13 cellular contexts compared by ENCODE assay signal in genomic region chr10:70669732-70670317, GRCh38. TPM values are rescaled to one million over a fixed set of nuclear protein-coding genes. Genes with fewer than 3 reads are reported as not detected.
DNase-seq lines count a peak whose midpoint lies in the region; ATAC-seq, FAIRE-seq and TF ChIP-seq lines count a peak whose summit lies in the region.
"Had no signal": no experiment of that assay in that cellular context is flagged by ENCODE, and none has a peak within 500 bp of the region (broad histone marks: within the 10 kb centered on the region; RNA-seq: fewer than 3 reads in every experiment).

No MANE protein-coding gene starts in this region.

- H3K4me3 ChIP-seq in H1 (ENCODE audit: extremely low read depth in 1 of 4, insufficient read depth in 2 of 4, low read depth in 3 of 4, low read length in 4 of 4) = no peak overlapping the region
- no peak overlapping the region for H3K4me3 ChIP-seq in neuronal stem cell (ENCODE audit: low read length in 2 of 2)

- DNase-seq in H1 (ENCODE audit: low read depth in 1 of 2, low spot score in 2 of 2) = no peak
- DNase-seq in neuronal stem cell (ENCODE audit: low spot score) = no peak
- no peak for DNase-seq in DMS79 (lab: John Stamatoyannopoulos, UW)
- no peak for DNase-seq in NK-92 (lab: John Stamatoyannopoulos, UW; ENCODE audit: unreplicated experiment)
- DNase-seq in endothelial cell (ENCODE audit: low spot score) = no peak
- DNase-seq: Caco-2; CD8-positive, alpha-beta T cell; KBM-7 had no signal

- H3K79me1 ChIP-seq in H1 (ENCODE audit: low read depth, low read length) = no peaks in the 10 kb centered on the region
- no peaks in the 10 kb centered on the region for H3K79me1 ChIP-seq in neuronal stem cell (ENCODE audit: low read depth, low read length)

- H3K4me1 ChIP-seq in H1 (replicated peaks in 1 of 4; ENCODE audit: control insufficient read depth in 3 of 4, insufficient read depth in 4 of 4, low read length in 3 of 4) = peaks cover 3 to 11% (median 3%) of the 10 kb centered on the region in 4 experiments; a peak in 6 of 7 replicates
- H3K4me1 ChIP-seq in neuronal stem cell (ENCODE audit: control insufficient read depth in 2 of 2, insufficient read depth in 1 of 2, low read depth in 1 of 2, low read length in 2 of 2) = peaks cover 4 to 11% of the 10 kb centered on the region in 2 donors
- H3K4me1 ChIP-seq: Caco-2 had no signal

- H3K4ac ChIP-seq in H1 (replicated peaks; ENCODE audit: insufficient read length, low read depth, low read length) (no peak overlapping the region), neuronal stem cell (ENCODE audit: low read length) (no peak overlapping the region)

- H3K79me2 ChIP-seq in H1 (ENCODE audit: control insufficient read depth in 1 of 2, insufficient read depth in 2 of 2, low read length in 2 of 2) = no peaks in the 10 kb centered on the region

- no peak overlapping the region for H2BK5ac ChIP-seq in H1 (ENCODE audit: low read depth, low read length)
- no peak overlapping the region for H2BK5ac ChIP-seq in neuronal stem cell (ENCODE audit: low read length)

- H2BK12ac ChIP-seq in H1 (ENCODE audit: low read depth, low read length) = 0 out of 2 replicates have a peak overlapping the region, but pooled peaks have one; percentile 27
- no peak overlapping the region for H2BK12ac ChIP-seq in neuronal stem cell (ENCODE audit: low read length)

- H3K27me3 Mint-ChIP-seq in activated T-helper 17 cell treated with anti-CD3 and anti-CD28 coated beads, Interleukin-2, amount 50 U/mL, for 72 hours = peaks cover 26% of the 10 kb centered on the region
- H3K27me3 Mint-ChIP-seq in endothelial cell (ENCODE audit: unreplicated experiment) = peaks cover 13% of the 10 kb centered on the region

- FAIRE-seq in H1 (lab: Jason Lieb, UNC) = no peak
- FAIRE-seq: GM12891, H54 had no signal

- H3K14ac ChIP-seq in H1 (ENCODE audit: insufficient read length) (no peak overlapping the region), neuronal stem cell (ENCODE audit: low read length) (no peak overlapping the region)

- no peaks in the 10 kb centered on the region for H3K36me3 Mint-ChIP-seq in activated T-helper 17 cell treated with anti-CD3 and anti-CD28 coated beads, Interleukin-2, amount 50 U/mL, for 72 hours (ENCODE audit: low read depth)
- peaks cover 4% of the 10 kb centered on the region for H3K36me3 Mint-ChIP-seq in endothelial cell (ENCODE audit: low read depth, unreplicated experiment)
- H3K36me3 Mint-ChIP-seq: CD14-positive monocyte; CD8-positive, alpha-beta T cell had no signal

- H3K9me3 Mint-ChIP-seq in activated T-helper 17 cell treated with anti-CD3 and anti-CD28 coated beads, Interleukin-2, amount 50 U/mL, for 72 hours = no peaks in the 10 kb centered on the region
- H3K9me3 Mint-ChIP-seq in endothelial cell (ENCODE audit: unreplicated experiment) = peaks cover 7% of the 10 kb centered on the region

- no peak overlapping the region for H4K5ac ChIP-seq in H1 (ENCODE audit: insufficient read length, low read depth, low read length)

- TF ChIP-seq EP300 in H1 (IDR thresholded peaks at IDR 0.05; ENCODE audit: borderline replicate concordance in 1 of 2, low read depth in 2 of 2, low read length in 2 of 2) = no peak

- H3K56ac ChIP-seq in H1 (replicated peaks; ENCODE audit: insufficient read length, low read depth, low read length) = no peak overlapping the region

- peak overlapping the region; percentile 74 for H3K27ac Mint-ChIP-seq in activated T-helper 17 cell treated with anti-CD3 and anti-CD28 coated beads, Interleukin-2, amount 50 U/mL, for 72 hours
- no peak overlapping the region for H3K27ac Mint-ChIP-seq in endothelial cell (ENCODE audit: unreplicated experiment)
- H3K27ac Mint-ChIP-seq: CD14-positive monocyte; CD8-positive, alpha-beta T cell had no signal

- no peak overlapping the region for H2AK5ac ChIP-seq in H1 (ENCODE audit: low read depth, low read length)
- peak overlapping the region; percentile 47 for H2AK5ac ChIP-seq in neuronal stem cell (ENCODE audit: low read depth, low read length)

- H3K27me3 ChIP-seq in H1 (replicated peaks in 1 of 4; ENCODE audit: control insufficient read depth in 3 of 4, extremely low read depth in 1 of 4, insufficient read depth in 3 of 4, low read length in 3 of 4) (peaks cover 0 to 25% (median 14%) of the 10 kb centered on the region in 4 experiments; a peak in 6 of 7 replicates), neuronal stem cell (ENCODE audit: control insufficient read depth in 3 of 3, insufficient read depth in 3 of 3, low read depth in 1 of 3, low read length in 3 of 3) (peaks cover 0 to 45% (median 24%) of the 10 kb centered on the region in 3 experiments)

- H2BK15ac ChIP-seq in H1 (ENCODE audit: low read length) (no peak overlapping the region), neuronal stem cell (ENCODE audit: low read length) (no peak overlapping the region)

- H4K91ac ChIP-seq in H1 (replicated peaks; ENCODE audit: insufficient read length, low read length) (no peak overlapping the region), neuronal stem cell (ENCODE audit: low read depth, low read length, poor library complexity) (no peak overlapping the region)

- ATAC-seq in activated T-helper 17 cell treated with anti-CD3 and anti-CD28 coated beads, Interleukin-2, amount 50 U/mL, for 72 hours (replicated peaks) = no peak
- no peak for ATAC-seq in GM18861 (IDR thresholded peaks at IDR 0.05; ENCODE audit: unreplicated experiment)
- ATAC-seq: CD8-positive, alpha-beta T cell had no signal

- H3K36me3 ChIP-seq in H1 (ENCODE audit: control insufficient read depth in 2 of 4, insufficient read depth in 4 of 4, low read length in 3 of 4) (no peaks in the 10 kb centered on the region), neuronal stem cell (replicated peaks in 1 of 2; ENCODE audit: control insufficient read depth in 2 of 2, insufficient read depth in 2 of 2, low read length in 2 of 2) (no peaks in the 10 kb centered on the region)

- H3K23me2 ChIP-seq in H1 (ENCODE audit: low read depth, low read length) = peaks cover 6% of the 10 kb centered on the region; the same call in 1 of the 2 replicates

- H3K23ac ChIP-seq in H1 (ENCODE audit: insufficient read length) (no peak overlapping the region), neuronal stem cell (ENCODE audit: low read depth, low read length, poor library complexity) (no peak overlapping the region)

- H2BK20ac ChIP-seq in H1 (ENCODE audit: low read length) = 0 out of 2 replicates have a peak overlapping the region, but pooled peaks have one; percentile 61

- H4K8ac ChIP-seq in H1 (ENCODE audit: extremely low read depth, insufficient read depth, low read length) (0 out of 2 replicates have a peak overlapping the region, but pooled peaks have one; percentile 5), neuronal stem cell (ENCODE audit: low read depth, low read length) (no peak overlapping the region)

- no peak overlapping the region for H3K4me2 ChIP-seq in H1 (ENCODE audit: insufficient read depth in 1 of 2, low read depth in 2 of 2, low read length in 2 of 2)
- no peak overlapping the region for H3K4me2 ChIP-seq in neuronal stem cell (ENCODE audit: insufficient read depth, low read length, poor library complexity, severe bottlenecking)

- peaks cover 7 to 8% of the 10 kb centered on the region in 2 experiments; a peak in 3 of 4 replicates for H3K9me3 ChIP-seq in H1 (ENCODE audit: insufficient read depth in 2 of 2, low read depth in 1 of 2, low read length in 1 of 2)
- H3K9me3 ChIP-seq in neuronal stem cell (replicated peaks in 1 of 2; ENCODE audit: control insufficient read depth in 2 of 2, insufficient read depth in 1 of 2, low read depth in 1 of 2, low read length in 2 of 2) = no peaks in the 10 kb centered on the region
- H3K9me3 ChIP-seq: Caco-2 had no signal

- 88% methylated on average over 6 of the region's 7 CpGs; no CpG with 5 or more reads in 1 of the 2 experiments for WGBS in H1 (ENCODE audit: extremely low coverage in 1 of 2, insufficient coverage in 1 of 2, insufficient read length in 1 of 2, insufficient replicate concordance in 2 of 2, low coverage in 1 of 2, low lambda C conversion rate in 2 of 2, missing lambda C conversion rate in 1 of 2), 2 experiments
- WGBS in neuronal stem cell (ENCODE audit: extremely low coverage in 2 of 2, insufficient read length in 2 of 2, insufficient replicate concordance in 1 of 2), 2 donors = no CpG with 5 or more reads among the region's 7 CpGs

- H3K18ac ChIP-seq in H1 (ENCODE audit: extremely low read depth, low read length) (no peak overlapping the region), neuronal stem cell (ENCODE audit: low read length) (no peak overlapping the region)

- H3K4me1 Mint-ChIP-seq in activated T-helper 17 cell treated with anti-CD3 and anti-CD28 coated beads, Interleukin-2, amount 50 U/mL, for 72 hours = peaks cover 6% of the 10 kb centered on the region
- H3K4me1 Mint-ChIP-seq in endothelial cell (ENCODE audit: unreplicated experiment) = peaks cover 9% of the 10 kb centered on the region

- TF ChIP-seq CTCF in H1 (IDR thresholded peaks at IDR 0.05; ENCODE audit: control extremely low read depth in 1 of 3, insufficient read depth in 1 of 3, low read depth in 1 of 3, low read length in 3 of 3) = no peak
- no peak for TF ChIP-seq CTCF in endothelial cell (IDR thresholded peaks at IDR 0.05; ENCODE audit: unreplicated experiment)

- H3K4me3 Mint-ChIP-seq in activated T-helper 17 cell treated with anti-CD3 and anti-CD28 coated beads, Interleukin-2, amount 50 U/mL, for 72 hours = no peak overlapping the region
- H3K4me3 Mint-ChIP-seq in endothelial cell (ENCODE audit: unreplicated experiment) = no peak overlapping the region
- H3K4me3 Mint-ChIP-seq: CD14-positive monocyte; CD8-positive, alpha-beta T cell had no signal

- H2AFZ ChIP-seq in H1 (ENCODE audit: low read length) (peak overlapping the region; percentile 89), neuronal stem cell (ENCODE audit: low read length) (peak overlapping the region; percentile 46)

- H3K27ac ChIP-seq in H1 (ENCODE audit: low read depth, low read length) (no peak overlapping the region), neuronal stem cell (replicated peaks; ENCODE audit: low read length) (no peak overlapping the region)

- H2BK120ac ChIP-seq in H1 (replicated peaks; ENCODE audit: low read depth, low read length) (no peak overlapping the region), neuronal stem cell (ENCODE audit: low read depth, low read length) (no peak overlapping the region)

- no peak for TF ChIP-seq POLR2A in H1 (IDR thresholded peaks at IDR 0.05; ENCODE audit: control extremely low read depth in 1 of 2, low read depth in 2 of 2, low read length in 2 of 2)

- H3K9ac ChIP-seq in H1 (replicated peaks in 1 of 4; ENCODE audit: extremely low read depth in 1 of 4, low read depth in 3 of 4, low read length in 3 of 4) (no peak overlapping the region), neuronal stem cell (ENCODE audit: low read depth, low read length, poor library complexity) (no peak overlapping the region)

- TF ChIP-seq RAD21 in H1 (IDR thresholded peaks at IDR 0.05 in 1 of 2, conservative IDR thresholded peaks at IDR 0.05 in 1 of 2; ENCODE audit: low read depth in 2 of 2, low read length in 2 of 2) = no peak

- POLR2A ChIA-PET in H1 (lab: Charles Lee; ENCODE audit: partially characterized antibody) = interaction anchor here (1.8 kb wide), 1 partner anchor 10 kb away, joined by 5 read pairs; no protein-coding TSS in a partner anchor

- CTCF ChIA-PET in H1 (lab: Charles Lee; ENCODE audit: partially characterized antibody) = interaction anchor here (0.9 to 2.5 kb wide), 7 partner anchors 12 to 181 kb away, joined by 3 to 11 read pairs (median 3); no protein-coding TSS in a partner anchor

- H4K20me1 ChIP-seq in H1 (replicated peaks in 1 of 2; ENCODE audit: control insufficient read depth in 1 of 2, insufficient read depth in 2 of 2, low read length in 2 of 2) = no peaks in the 10 kb centered on the region

RNA-seq across cellular contexts. Expression of gene ADAMTS14, which starts 2.5 kb away (rescaled TPM):
- total RNA-seq in activated T-helper 17 cell treated with anti-CD3 and anti-CD28 coated beads, Interleukin-2, amount 50 U/mL, for 72 hours = under 1 TPM; 0.06 to 0.19 TPM
- 2.3 TPM in 2 replicates for total RNA-seq in H1 (2021; fragmentation: NEBNext Ultra II Directional; extraction: Animal tissue kit (Norgen Biotek cat#: 25700))
- polyA plus RNA-seq in H1 (2011; rRNA removed) = 2.0 and 3.2 TPM in 2 replicates
- 2.9 TPM for polyA plus RNA-seq in H1 (2011; cell fraction: cytosol; rRNA removed)
- 14.8 TPM for polyA plus RNA-seq in H1 (2011; cell fraction: nucleus; rRNA removed)
- 1.5 to 2.4 TPM (median 2.2 TPM) in 4 replicates for polyA plus RNA-seq in H1 (2012, experiment 1 of 2)
- polyA plus RNA-seq in H1 (2012, experiment 2 of 2) = 0.80 TPM
- polyA plus RNA-seq in H1 (2013, experiment 1 of 2) = 1.9 TPM
- 1.6 TPM for polyA plus RNA-seq in H1 (2013, experiment 2 of 2)
- polyA minus RNA-seq in H1 (2011; rRNA and poly(A)+ RNA removed) = 1.1 TPM in 2 replicates
- polyA minus RNA-seq in H1 (2011; cell fraction: cytosol; rRNA and poly(A)+ RNA removed) = 1.7 TPM
- polyA minus RNA-seq in H1 (2011; cell fraction: nucleus; rRNA and poly(A)+ RNA removed) = 3.4 TPM
- 0.21 TPM for polyA plus RNA-seq in neuronal stem cell (2013, experiment 1 of 2)
- polyA plus RNA-seq in neuronal stem cell (2013, experiment 2 of 2) = 0.19 TPM
- total RNA-seq in endothelial cell (ENCODE audit: unreplicated experiment) = 1.1 TPM
- total RNA-seq: Caco-2; CD8-positive, alpha-beta T cell had no signal
- polyA plus RNA-seq: CD14-positive monocyte had no signal
